In genomic region chr4:76012388-76012801, GRCh38 we compare ENCODE assay signal across 13 cellular contexts. TPM values are rescaled to one million over a fixed set of nuclear protein-coding genes. Genes with fewer than 3 reads are reported as not detected.
DNase-seq lines count a peak whose midpoint lies in the region; ATAC-seq and TF ChIP-seq lines count a peak whose summit lies in the region.
"Had no signal": no experiment of that assay in that cellular context is flagged by ENCODE, and none has a peak within 500 bp of the region (broad histone marks: within the 10 kb centered on the region; RNA-seq: fewer than 3 reads in every experiment).

No MANE protein-coding gene starts in this region.

- H3K36me3 ChIP-seq in endodermal cell (ENCODE audit: control insufficient read depth, insufficient read depth, low read length) (no peaks in the 10 kb centered on the region), Karpas-422 (ENCODE audit: insufficient read depth, low read length) (no peaks in the 10 kb centered on the region)
- H3K36me3 ChIP-seq: prostate gland had no signal

- H3K4me2 ChIP-seq in Karpas-422 (ENCODE audit: low read depth, low read length, poor library complexity, severe bottlenecking) = no peak overlapping the region

- TF ChIP-seq CTCF in endodermal cell (conservative IDR thresholded peaks at IDR 0.05) (no peak), nephron (IDR thresholded peaks at IDR 0.05; ENCODE audit: unreplicated experiment in 3 of 3) (no peak)

- no peaks in the 10 kb centered on the region for H3K79me2 ChIP-seq in Karpas-422 (ENCODE audit: low read length)

- no peaks in the 10 kb centered on the region for H4K20me1 ChIP-seq in Karpas-422 (ENCODE audit: insufficient read depth, low read depth, low read length)

- WGBS in endodermal cell (ENCODE audit: insufficient coverage in 1 of 2, insufficient read length in 1 of 2), 2 experiments = 22% methylated on average over 1 of the region's 1 CpG; no CpG with 5 or more reads in 1 of the 2 experiments

- no peak overlapping the region for H3K9ac ChIP-seq in endodermal cell (ENCODE audit: extremely low read depth, low read length, poor library complexity, severe bottlenecking)
- no peak overlapping the region for H3K9ac ChIP-seq in Karpas-422 (ENCODE audit: low read length)

- H3K27me3 ChIP-seq in endodermal cell (ENCODE audit: control insufficient read depth, insufficient read depth, low read length, poor library complexity, severe bottlenecking) (no peaks in the 10 kb centered on the region), Karpas-422 (ENCODE audit: low read length) (no peaks in the 10 kb centered on the region)

- H3K9me3 Mint-ChIP-seq in endodermal cell = no peaks in the 10 kb centered on the region
- no peaks in the 10 kb centered on the region for H3K9me3 Mint-ChIP-seq in nephron
- H3K9me3 Mint-ChIP-seq: activated CD4-positive, alpha-beta T cell treated with anti-CD3 and anti-CD28 coated beads, Interleukin-2, amount 10 ng/mL, durations not matched to agents 24 days and 14 days; stimulated activated effector memory CD8-positive, alpha-beta T cell treated with anti-CD3 and anti-CD28 coated beads, Interleukin-12 subunit alpha, Interleukin-12 subunit beta, amount 100 ng/mL, for 72 hours had no signal

- H3K36me3 Mint-ChIP-seq in endodermal cell (ENCODE audit: low read depth) (no peaks in the 10 kb centered on the region), nephron (ENCODE audit: low read depth) (no peaks in the 10 kb centered on the region)
- H3K36me3 Mint-ChIP-seq: stimulated activated effector memory CD8-positive, alpha-beta T cell treated with anti-CD3 and anti-CD28 coated beads, Interleukin-12 subunit alpha, Interleukin-12 subunit beta, amount 100 ng/mL, for 72 hours had no signal

- H3K27ac ChIP-seq in endodermal cell (ENCODE audit: low read depth, low read length) (peak overlapping the region; percentile 61), Karpas-422 (ENCODE audit: low read length) (no peak overlapping the region)

- H3K9me3 ChIP-seq in endodermal cell (ENCODE audit: control insufficient read depth, low read length) = no peaks in the 10 kb centered on the region
- no peaks in the 10 kb centered on the region for H3K9me3 ChIP-seq in Karpas-422 (ENCODE audit: low read length)
- H3K9me3 ChIP-seq: prostate gland had no signal

- H3K27me3 Mint-ChIP-seq in endodermal cell (ENCODE audit: insufficient read depth) (no peaks in the 10 kb centered on the region), nephron (ENCODE audit: low read depth) (no peaks in the 10 kb centered on the region)

- H2AFZ ChIP-seq in Karpas-422 (ENCODE audit: low read length) = no peak overlapping the region

- H3K27ac Mint-ChIP-seq in endodermal cell = peak overlapping the region; percentile 13
- H3K27ac Mint-ChIP-seq in nephron = peak overlapping the region; percentile 96 to 99 (median 97)
- H3K27ac Mint-ChIP-seq: activated CD4-positive, alpha-beta T cell treated with anti-CD3 and anti-CD28 coated beads, Interleukin-2, amount 10 ng/mL, durations not matched to agents 24 days and 14 days; stimulated activated effector memory CD8-positive, alpha-beta T cell treated with anti-CD3 and anti-CD28 coated beads, Interleukin-12 subunit alpha, Interleukin-12 subunit beta, amount 100 ng/mL, for 72 hours had no signal

- peaks cover 5% of the 10 kb centered on the region for H3K4me1 ChIP-seq in endodermal cell (ENCODE audit: control insufficient read depth, insufficient read depth, low read length)
- H3K4me1 ChIP-seq in Karpas-422 (ENCODE audit: low read length) = peaks cover 13% of the 10 kb centered on the region

- H3K4me3 Mint-ChIP-seq in endodermal cell (no peak overlapping the region), nephron (no peak overlapping the region)
- H3K4me3 Mint-ChIP-seq: activated CD4-positive, alpha-beta T cell treated with anti-CD3 and anti-CD28 coated beads, Interleukin-2, amount 10 ng/mL, durations not matched to agents 24 days and 14 days; stimulated activated effector memory CD8-positive, alpha-beta T cell treated with anti-CD3 and anti-CD28 coated beads, Interleukin-12 subunit alpha, Interleukin-12 subunit beta, amount 100 ng/mL, for 72 hours had no signal

- H3K4me3 ChIP-seq in endodermal cell (ENCODE audit: low read length) (no peak overlapping the region), Karpas-422 (ENCODE audit: low read length) (no peak overlapping the region)
- H3K4me3 ChIP-seq: prostate gland had no signal

- peak; percentile 2 for ATAC-seq in HG03175 (IDR thresholded peaks at IDR 0.05; ENCODE audit: unreplicated experiment)

- peak; percentile 28 for DNase-seq in AG08396 (ENCODE audit: low spot score)
- DNase-seq in endodermal cell = no peak
- DNase-seq in NCI-H2171 treated with DMSO at 0.1 percent for 48 hours (lab: John Stamatoyannopoulos, UW) = no peak
- DNase-seq in NCI-H526 (lab: John Stamatoyannopoulos, UW) = no peak
- no peak for DNase-seq in activated T-cell treated with anti-CD3 and anti-CD28 coated beads, Interleukin-2, amount 50 U/mL, for 48 hours
- no peak for DNase-seq in Karpas-422
- DNase-seq: activated CD4-positive, alpha-beta T cell treated with anti-CD3 and anti-CD28 coated beads, Interleukin-2, amount 10 ng/mL, durations not matched to agents 24 days and 14 days; head of caudate nucleus; NCI-H1694 had no signal

- no peaks in the 10 kb centered on the region for H3K9me2 ChIP-seq in Karpas-422 (replicated peaks; ENCODE audit: insufficient read depth, low read length)

- H3K4me1 Mint-ChIP-seq in endodermal cell = peaks cover 41% of the 10 kb centered on the region
- H3K4me1 Mint-ChIP-seq in nephron = peaks cover 22% of the 10 kb centered on the region

RNA-seq across cellular contexts. Expression of gene CXCL9, which starts 5.1 kb away (rescaled TPM):
- total RNA-seq in endodermal cell = not detected
- polyA plus RNA-seq in endodermal cell (2013, experiment 1 of 2) = not detected
- not detected for polyA plus RNA-seq in endodermal cell (2013, experiment 2 of 2)
- total RNA-seq in Karpas-422 (2014; rRNA removed; shearing (Covaris generic); ENCODE audit: low replicate concordance) = not detected in 2 replicates

RNA-seq across cellular contexts. Expression of gene CXCL10, which starts 10.9 kb away (rescaled TPM):
- not detected for total RNA-seq in endodermal cell
- not detected for polyA plus RNA-seq in endodermal cell (2013, experiment 1 of 2)
- polyA plus RNA-seq in endodermal cell (2013, experiment 2 of 2) = not detected
- not detected in 2 replicates for total RNA-seq in Karpas-422 (2014; rRNA removed; shearing (Covaris generic); ENCODE audit: low replicate concordance)

RNA-seq across cellular contexts. Expression of gene SDAD1, which starts 21.6 kb away (rescaled TPM):
- 10 to 100 TPM; 38.1 to 47.4 TPM for total RNA-seq in endodermal cell
- 34.6 TPM for polyA plus RNA-seq in endodermal cell (2013, experiment 1 of 2)
- polyA plus RNA-seq in endodermal cell (2013, experiment 2 of 2) = 30.3 TPM
- 24.9 and 27.3 TPM in 2 replicates for total RNA-seq in Karpas-422 (2014; rRNA removed; shearing (Covaris generic); ENCODE audit: low replicate concordance)

RNA-seq across cellular contexts. Expression of gene CXCL11, which starts 23.5 kb away (rescaled TPM):
- not detected for total RNA-seq in endodermal cell
- polyA plus RNA-seq in endodermal cell (2013, experiment 1 of 2) = not detected
- polyA plus RNA-seq in endodermal cell (2013, experiment 2 of 2) = not detected
- not detected in 2 replicates for total RNA-seq in Karpas-422 (2014; rRNA removed; shearing (Covaris generic); ENCODE audit: low replicate concordance)
